In the genomic region with DNA sequence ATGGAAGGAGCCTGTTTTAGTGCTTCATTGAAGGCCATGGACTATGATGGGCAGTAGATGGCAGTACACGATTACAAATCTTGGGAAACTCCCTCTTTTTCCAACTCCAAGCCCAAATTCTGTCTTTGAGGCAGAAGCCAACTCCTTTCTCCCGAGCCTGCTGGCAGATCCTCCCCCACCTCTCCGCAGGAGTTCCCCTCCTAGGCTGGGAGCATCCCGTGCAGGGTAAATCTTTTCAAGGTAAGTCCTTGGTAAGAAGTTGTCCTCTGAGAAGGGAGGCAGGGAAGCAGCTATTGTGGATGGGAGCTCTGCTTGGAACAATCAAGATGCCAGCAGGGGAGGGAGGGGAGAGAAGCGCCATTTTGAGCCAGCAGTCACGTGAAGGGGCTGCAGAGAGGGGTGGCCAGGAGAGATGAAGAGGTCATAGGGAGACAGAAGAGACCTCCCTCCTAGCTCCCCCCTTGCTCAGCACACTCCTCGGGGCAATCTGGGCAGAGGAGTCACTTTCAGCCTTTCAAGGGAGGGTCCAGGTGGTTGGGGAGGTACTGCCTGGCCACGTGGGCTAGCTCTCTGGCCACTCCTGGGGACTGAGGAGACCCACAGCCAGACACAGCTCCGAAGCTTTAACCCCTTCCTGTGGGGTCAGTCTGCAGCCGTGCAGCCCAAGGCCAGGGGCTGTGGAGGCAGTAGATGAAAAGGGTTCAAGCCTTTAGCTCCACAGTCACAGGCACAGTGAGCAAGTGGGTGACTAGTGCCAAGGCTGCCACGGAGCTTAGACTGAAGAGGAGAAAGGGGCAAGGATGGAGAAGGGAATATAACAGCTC, we compare ENCODE assay signal across 8 cellular contexts. TPM values are rescaled to one million over a fixed set of nuclear protein-coding genes. Genes with fewer than 3 reads are reported as not detected.
A peak's percentile ranks its signal among the peaks of the same experiment; 100 is the strongest.
DNase-seq lines count a peak whose midpoint lies in the region; ATAC-seq and TF ChIP-seq lines count a peak whose summit lies in the region.

No MANE protein-coding gene starts in this region.

- no peaks in the 10 kb centered on the region for H3K27me3 Mint-ChIP-seq in activated CD8-positive, alpha-beta T cell treated with anti-CD3 and anti-CD28 coated beads, Interleukin-2, amount 10 ng/mL, durations not matched to agents 7 days and 5 days (ENCODE audit: low read depth)
- peaks cover 3% of the 10 kb centered on the region for H3K27me3 Mint-ChIP-seq in glutamatergic neuron (ENCODE audit: unreplicated experiment)

- CTCF ChIA-PET in activated CD8-positive, alpha-beta T cell treated with anti-CD3 and anti-CD28 coated beads, Interleukin-2, amount 10 ng/mL, durations not matched to agents 7 days and 5 days (lab: Charles Lee), result interaction anchor here (0.7 to 2.2 kb wide), 9 partner anchors 9 to 477 kb away, joined by 3 to 11 read pairs (median 5); a partner anchor contains a TSS

- H3K27ac ChIP-seq in osteoblast (ENCODE audit: low read depth, low read length), result peak overlapping the region; percentile 83

- H3K4me1 Mint-ChIP-seq in activated CD8-positive, alpha-beta T cell treated with anti-CD3 and anti-CD28 coated beads, Interleukin-2, amount 10 ng/mL, durations not matched to agents 7 days and 5 days (ENCODE audit: low read depth), result no peaks in the 10 kb centered on the region
- peaks cover 13% of the 10 kb centered on the region for H3K4me1 Mint-ChIP-seq in glutamatergic neuron (ENCODE audit: low read depth, unreplicated experiment)

- H3K36me3 ChIP-seq in osteoblast (ENCODE audit: insufficient read depth, low read length), result peaks cover 23% of the 10 kb centered on the region

- no peaks in the 10 kb centered on the region for H3K9me3 ChIP-seq in osteoblast (ENCODE audit: low read depth, low read length)

- no peaks in the 10 kb centered on the region for H3K36me3 Mint-ChIP-seq in activated CD8-positive, alpha-beta T cell treated with anti-CD3 and anti-CD28 coated beads, Interleukin-2, amount 10 ng/mL, durations not matched to agents 7 days and 5 days (ENCODE audit: low read depth)
- no peaks in the 10 kb centered on the region for H3K36me3 Mint-ChIP-seq in glutamatergic neuron (ENCODE audit: unreplicated experiment)

- H3K9me3 Mint-ChIP-seq in activated CD8-positive, alpha-beta T cell treated with anti-CD3 and anti-CD28 coated beads, Interleukin-2, amount 10 ng/mL, durations not matched to agents 7 days and 5 days (ENCODE audit: insufficient read depth), result no peaks in the 10 kb centered on the region
- peaks cover 1% of the 10 kb centered on the region for H3K9me3 Mint-ChIP-seq in glutamatergic neuron (ENCODE audit: unreplicated experiment)

- TF ChIP-seq CTCF in AG10803 (conservative IDR thresholded peaks at IDR 0.05; ENCODE audit: low read length) (peak; percentile 86), glutamatergic neuron (IDR thresholded peaks at IDR 0.05; ENCODE audit: partially characterized antibody, unreplicated experiment) (peak; percentile 60), osteoblast (IDR thresholded peaks at IDR 0.05; ENCODE audit: extremely low read depth, low read depth, low read length) (peak; percentile 78)

- H3K4me3 Mint-ChIP-seq in activated CD8-positive, alpha-beta T cell treated with anti-CD3 and anti-CD28 coated beads, Interleukin-2, amount 10 ng/mL, durations not matched to agents 7 days and 5 days, result no peak overlapping the region
- H3K4me3 Mint-ChIP-seq in glutamatergic neuron (ENCODE audit: unreplicated experiment), result peak overlapping the region; percentile 87

- peaks cover 14% of the 10 kb centered on the region for H3K79me2 ChIP-seq in osteoblast (ENCODE audit: insufficient read depth, low read length)

- H2AFZ ChIP-seq in osteoblast (ENCODE audit: low read length), result peak overlapping the region; percentile 97

- DNase-seq in AG10803 (ENCODE audit: low read depth), result peak; percentile 82
- DNase-seq in NCI-H2171 (lab: John Stamatoyannopoulos, UW), result peak; percentile 41
- no peak for DNase-seq in activated CD8-positive, alpha-beta T cell treated with anti-CD3 and anti-CD28 coated beads, Interleukin-2, amount 10 ng/mL, durations not matched to agents 7 days and 5 days
- DNase-seq in glutamatergic neuron, result peak; percentile 67
- DNase-seq in osteoblast (ENCODE audit: insufficient read length, low spot score, missing footprints), result peak; percentile 77

- peak overlapping the region; percentile 92 for H3K4me2 ChIP-seq in osteoblast (ENCODE audit: insufficient read depth, low read length)

- H4K20me1 ChIP-seq in osteoblast (ENCODE audit: insufficient read depth, low read length), result no peaks in the 10 kb centered on the region

- H3K4me3 ChIP-seq in AG10803 (ENCODE audit: low read length) (peak overlapping the region; percentile 67), osteoblast (ENCODE audit: insufficient read depth, low read length) (peak overlapping the region; percentile 78)

- H3K4me1 ChIP-seq in osteoblast (ENCODE audit: insufficient read depth, low read length), result peaks cover 12% of the 10 kb centered on the region

- peak; percentile 50 for ATAC-seq in GM21786 (IDR thresholded peaks at IDR 0.05; ENCODE audit: unreplicated experiment)
- peak; percentile 47 for ATAC-seq in activated CD8-positive, alpha-beta T cell treated with anti-CD3 and anti-CD28 coated beads, Interleukin-2, amount 10 ng/mL, durations not matched to agents 7 days and 5 days
- ATAC-seq in GM18867 (IDR thresholded peaks at IDR 0.05; ENCODE audit: unreplicated experiment), result no peak
- ATAC-seq in GM21717 (IDR thresholded peaks at IDR 0.05; ENCODE audit: unreplicated experiment), result no peak

- POLR2A ChIA-PET in activated CD8-positive, alpha-beta T cell treated with anti-CD3 and anti-CD28 coated beads, Interleukin-2, amount 10 ng/mL, durations not matched to agents 7 days and 5 days (lab: Charles Lee), result no interaction called here

- no peaks in the 10 kb centered on the region for H3K27me3 ChIP-seq in osteoblast (ENCODE audit: insufficient read depth, low read length)

- no peak overlapping the region for H3K27ac Mint-ChIP-seq in activated CD8-positive, alpha-beta T cell treated with anti-CD3 and anti-CD28 coated beads, Interleukin-2, amount 10 ng/mL, durations not matched to agents 7 days and 5 days
- peak overlapping the region; percentile 97 for H3K27ac Mint-ChIP-seq in glutamatergic neuron (ENCODE audit: unreplicated experiment)

RNA-seq across cellular contexts. Expression of a gene that starts 9.6 kb away (rescaled TPM):
- total RNA-seq in activated CD8-positive, alpha-beta T cell treated with anti-CD3 and anti-CD28 coated beads, Interleukin-2, amount 10 ng/mL, durations not matched to agents 7 days and 5 days, result not detected
- total RNA-seq in glutamatergic neuron (ENCODE audit: unreplicated experiment) (13.3 TPM), osteoblast (34.0 and 35.4 TPM in 2 replicates)

RNA-seq across cellular contexts. Expression of a gene that starts 51.5 kb away (rescaled TPM):
- total RNA-seq in activated CD8-positive, alpha-beta T cell treated with anti-CD3 and anti-CD28 coated beads, Interleukin-2, amount 10 ng/mL, durations not matched to agents 7 days and 5 days, result not detected
- total RNA-seq in glutamatergic neuron (ENCODE audit: unreplicated experiment) (not detected), osteoblast (under 0.01 and 0.72 TPM in 2 replicates)

Comparison
In these comparisons a context has a peak if more than half of its experiments do, and no peak if none do; other contexts are left out.
1. ATAC-seq: peak in GM21786 (single experiment) and activated CD8-positive, alpha-beta T cell treated with anti-CD3 and anti-CD28 coated beads, Interleukin-2, amount 10 ng/mL, durations not matched to agents 7 days and 5 days (single experiment); none in GM18867 (single experiment) and GM21717 (single experiment).
2. RNA of a gene that starts 9.6 kb away (total RNA-seq): 34.0 to 35.4 TPM in osteoblast and 13.3 TPM in glutamatergic neuron (single experiment); not detected in activated CD8-positive, alpha-beta T cell treated with anti-CD3 and anti-CD28 coated beads, Interleukin-2, amount 10 ng/mL, durations not matched to agents 7 days and 5 days; every median in the first group is over 10 times any median in the second.
3. Peak in every context shown above with its lines, with median percentiles within 50 percentile points of each other: CTCF ChIP-seq.